Comparison of ENCODE assay signal across 15 cellular contexts in the genomic region with DNA sequence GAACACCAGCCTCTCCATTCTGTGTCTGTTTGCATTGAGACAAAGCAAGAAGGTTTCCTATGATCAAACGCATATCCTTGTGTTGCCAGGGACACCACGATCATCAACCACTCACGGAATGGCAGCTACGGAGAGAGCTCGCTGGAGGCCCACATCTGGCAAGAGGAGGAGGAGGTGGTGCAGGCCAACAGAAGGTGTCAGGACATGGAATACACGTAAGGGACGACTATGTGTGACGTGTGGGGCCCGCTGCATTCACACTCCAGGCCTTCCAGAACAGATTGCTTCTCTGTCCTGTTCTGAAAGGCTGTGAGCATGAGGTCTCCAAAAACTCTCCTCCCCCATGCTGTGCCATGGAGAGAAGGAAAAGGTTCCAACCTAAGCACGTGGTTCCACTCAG.
DNase-seq lines count a peak whose midpoint lies in the region; FAIRE-seq and TF ChIP-seq lines count a peak whose summit lies in the region.
"Had no signal": no experiment of that assay in that cellular context is flagged by ENCODE, and none has a peak within 500 bp of the region (broad histone marks: within the 10 kb centered on the region; RNA-seq: fewer than 3 reads in every experiment).

No MANE protein-coding gene starts in this region.

- peaks cover 22% of the 10 kb centered on the region for H3K79me2 ChIP-seq in smooth muscle cell (ENCODE audit: low read depth)

- no peaks in the 10 kb centered on the region for H3K9me3 Mint-ChIP-seq in Caco-2 (ENCODE audit: unreplicated experiment)
- H3K9me3 Mint-ChIP-seq in endodermal cell: no peaks in the 10 kb centered on the region
- H3K9me3 Mint-ChIP-seq in mesothelial cell of epicardium: no peaks in the 10 kb centered on the region
- H3K9me3 Mint-ChIP-seq: CD14-positive monocyte; CD8-positive, alpha-beta T cell had no signal

- POLR2A ChIA-PET in Caco-2 (lab: Charles Lee): interaction anchor here (0.7 kb wide), 1 partner anchor 32 kb away, joined by 3 read pairs; no protein-coding TSS in a partner anchor

- H3K36me3 Mint-ChIP-seq in Caco-2 (ENCODE audit: insufficient read depth, unreplicated experiment) (peaks cover 90% of the 10 kb centered on the region), endodermal cell (ENCODE audit: low read depth) (peaks cover 79% of the 10 kb centered on the region), mesothelial cell of epicardium (peaks cover 40% of the 10 kb centered on the region)
- H3K36me3 Mint-ChIP-seq: CD8-positive, alpha-beta T cell had no signal

- no peak overlapping the region for H2AFZ ChIP-seq in smooth muscle cell (ENCODE audit: low read depth)

- H3K4me1 ChIP-seq in Caco-2 (peaks cover 22% of the 10 kb centered on the region), endodermal cell (ENCODE audit: control insufficient read depth, insufficient read depth, low read length) (peaks cover 21% of the 10 kb centered on the region), smooth muscle cell (ENCODE audit: low read depth) (peaks cover 6% of the 10 kb centered on the region)
- H3K4me1 ChIP-seq: A549, HAP-1 had no signal

- H3K4me3 ChIP-seq in Caco-2 (ENCODE audit: low read depth, low read length) (no peak overlapping the region), endodermal cell (ENCODE audit: low read length) (no peak overlapping the region), smooth muscle cell (no peak overlapping the region)
- H3K4me3 ChIP-seq: A549, GM12878, HAP-1 had no signal

- no TSS peak for BruUV-seq in Caco-2 (replicated peaks; lab: Mats Ljungman, UMichigan)

- FAIRE-seq in HTR-8/SVneo (lab: Jason Lieb, UNC): peak; percentile 9
- FAIRE-seq: A549, GM12878, GM18507, H1 had no signal

- intact Hi-C loops in Caco-2 (cut with micrococcal nuclease; ENCODE audit: unreplicated experiment): no loop called here

- H3K4me3 Mint-ChIP-seq in Caco-2 (ENCODE audit: unreplicated experiment) (no peak overlapping the region), endodermal cell (no peak overlapping the region), mesothelial cell of epicardium (no peak overlapping the region)
- H3K4me3 Mint-ChIP-seq: CD14-positive monocyte; CD8-positive, alpha-beta T cell had no signal

- H3K27ac Mint-ChIP-seq in Caco-2 (ENCODE audit: unreplicated experiment): peak overlapping the region; percentile 19
- peak overlapping the region; percentile 16 for H3K27ac Mint-ChIP-seq in endodermal cell
- no peak overlapping the region for H3K27ac Mint-ChIP-seq in mesothelial cell of epicardium
- H3K27ac Mint-ChIP-seq: CD8-positive, alpha-beta T cell had no signal

- H4K20me1 ChIP-seq in smooth muscle cell (ENCODE audit: low read depth): peaks cover 22% of the 10 kb centered on the region

- DNase-seq in Caco-2 (no peak), HTR-8/SVneo (ENCODE audit: insufficient read length, low spot score) (no peak), endodermal cell (no peak), smooth muscle cell (lab: John Stamatoyannopoulos, UW; ENCODE audit: unreplicated experiment) (no peak), DMS79 (lab: John Stamatoyannopoulos, UW) (no peak), mesothelial cell of epicardium (ENCODE audit: low spot score in 2 of 2, unreplicated experiment in 2 of 2) (no peak)
- DNase-seq: CD8-positive, alpha-beta T cell; COR-L47; DMS53 had no signal

- H3F3A ChIP-seq in smooth muscle cell (ENCODE audit: low read depth): peaks cover 25% of the 10 kb centered on the region

- CTCF ChIA-PET in Caco-2 (lab: Charles Lee): no interaction called here

- H3K4me2 ChIP-seq in smooth muscle cell: no peak overlapping the region
- H3K4me2 ChIP-seq: A549 had no signal

- H3K27ac ChIP-seq in endodermal cell (ENCODE audit: low read depth, low read length): no peak overlapping the region
- peak overlapping the region; percentile 92 for H3K27ac ChIP-seq in smooth muscle cell (ENCODE audit: low read depth)
- H3K27ac ChIP-seq: A549 had no signal

- no peaks in the 10 kb centered on the region for H3K27me3 Mint-ChIP-seq in Caco-2 (ENCODE audit: insufficient read depth, unreplicated experiment)
- no peaks in the 10 kb centered on the region for H3K27me3 Mint-ChIP-seq in endodermal cell (ENCODE audit: insufficient read depth)
- no peaks in the 10 kb centered on the region for H3K27me3 Mint-ChIP-seq in mesothelial cell of epicardium (ENCODE audit: low read depth)

- H3K4me1 Mint-ChIP-seq in Caco-2 (ENCODE audit: low read depth, unreplicated experiment): peaks cover 18% of the 10 kb centered on the region
- H3K4me1 Mint-ChIP-seq in endodermal cell: peaks cover 28% of the 10 kb centered on the region
- no peaks in the 10 kb centered on the region for H3K4me1 Mint-ChIP-seq in mesothelial cell of epicardium
- H3K4me1 Mint-ChIP-seq: CD14-positive monocyte had no signal

- WGBS in endodermal cell (ENCODE audit: insufficient coverage in 1 of 2, insufficient read length in 1 of 2), 2 experiments: 57 to 91% methylated on average over 6 to 10 of the region's 10 CpGs
- WGBS in smooth muscle cell (ENCODE audit: low lambda C conversion rate): 97% methylated on average over 10 of the region's 10 CpGs

- H3K27me3 ChIP-seq in Caco-2 (replicated peaks; ENCODE audit: control insufficient read depth, insufficient read depth, low read length) (no peaks in the 10 kb centered on the region), endodermal cell (ENCODE audit: control insufficient read depth, insufficient read depth, low read length, poor library complexity, severe bottlenecking) (no peaks in the 10 kb centered on the region), smooth muscle cell (ENCODE audit: low read depth) (no peaks in the 10 kb centered on the region)

- H3K36me3 ChIP-seq in Caco-2 (ENCODE audit: control insufficient read depth, insufficient read depth, low read length): peaks cover 10% of the 10 kb centered on the region
- H3K36me3 ChIP-seq in endodermal cell (ENCODE audit: control insufficient read depth, insufficient read depth, low read length): peaks cover 93% of the 10 kb centered on the region
- H3K36me3 ChIP-seq in smooth muscle cell (ENCODE audit: low read depth): peaks cover 25% of the 10 kb centered on the region

- H3K9ac ChIP-seq in endodermal cell (ENCODE audit: extremely low read depth, low read length, poor library complexity, severe bottlenecking) (no peak overlapping the region), smooth muscle cell (ENCODE audit: low read depth) (no peak overlapping the region)

- H3K9me3 ChIP-seq in Caco-2 (no peaks in the 10 kb centered on the region), endodermal cell (ENCODE audit: control insufficient read depth, low read length) (no peaks in the 10 kb centered on the region), smooth muscle cell (replicated peaks; ENCODE audit: low read depth) (no peaks in the 10 kb centered on the region)
- H3K9me3 ChIP-seq: A549, HAP-1 had no signal

- TF ChIP-seq CTCF in Caco-2 (IDR thresholded peaks at IDR 0.05; ENCODE audit: insufficient read depth in 1 of 2, low read depth in 1 of 2, low read length in 1 of 2, severe bottlenecking in 1 of 2, unreplicated experiment in 1 of 2) (no peak), endodermal cell (conservative IDR thresholded peaks at IDR 0.05) (no peak), smooth muscle cell (IDR thresholded peaks at IDR 0.05; ENCODE audit: borderline replicate concordance, insufficient read depth, poor library complexity, severe bottlenecking) (no peak), mesothelial cell of epicardium (IDR thresholded peaks at IDR 0.05; ENCODE audit: unreplicated experiment) (no peak)
